In the genomic region with DNA sequence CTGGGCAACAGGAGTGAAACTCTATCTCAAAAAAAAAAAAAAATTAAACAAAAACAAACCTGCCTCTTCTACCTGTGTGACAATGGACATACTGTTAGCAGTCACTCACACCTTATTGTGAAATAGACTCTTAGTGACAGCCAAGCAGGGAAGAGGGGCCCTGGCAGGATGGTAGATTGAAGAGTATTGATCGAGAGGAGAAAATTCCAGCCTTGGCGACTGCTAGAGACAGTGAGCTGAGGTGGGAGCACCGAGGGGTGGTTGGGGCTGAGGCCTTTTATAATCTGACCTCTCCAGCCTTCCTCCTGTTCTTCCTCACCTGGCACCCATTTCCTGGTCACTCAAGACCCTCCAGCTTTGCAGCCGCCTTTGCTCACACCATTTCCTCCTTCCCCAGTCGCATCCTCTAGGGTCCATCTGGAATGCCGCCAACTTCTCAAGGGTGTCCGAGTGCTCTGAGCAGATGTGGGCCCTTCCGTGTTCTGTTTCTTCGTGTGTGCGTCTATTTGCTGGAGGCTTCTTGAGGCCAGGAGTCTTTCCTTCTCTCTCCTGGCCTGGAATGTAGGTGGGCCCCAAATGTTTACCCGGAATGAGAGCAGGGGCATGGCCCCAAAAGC, we compare ENCODE assay signal across 1 cellular context.
TF ChIP-seq lines count a peak whose summit lies in the region.

No MANE protein-coding gene starts in this region.

TF ChIP-seq in HepG2, 621 proteins besides CTCF, POLR2A, EP300 and RAD21 (continued from another document and continues in another):
- TF ChIP-seq, protein P1, sequence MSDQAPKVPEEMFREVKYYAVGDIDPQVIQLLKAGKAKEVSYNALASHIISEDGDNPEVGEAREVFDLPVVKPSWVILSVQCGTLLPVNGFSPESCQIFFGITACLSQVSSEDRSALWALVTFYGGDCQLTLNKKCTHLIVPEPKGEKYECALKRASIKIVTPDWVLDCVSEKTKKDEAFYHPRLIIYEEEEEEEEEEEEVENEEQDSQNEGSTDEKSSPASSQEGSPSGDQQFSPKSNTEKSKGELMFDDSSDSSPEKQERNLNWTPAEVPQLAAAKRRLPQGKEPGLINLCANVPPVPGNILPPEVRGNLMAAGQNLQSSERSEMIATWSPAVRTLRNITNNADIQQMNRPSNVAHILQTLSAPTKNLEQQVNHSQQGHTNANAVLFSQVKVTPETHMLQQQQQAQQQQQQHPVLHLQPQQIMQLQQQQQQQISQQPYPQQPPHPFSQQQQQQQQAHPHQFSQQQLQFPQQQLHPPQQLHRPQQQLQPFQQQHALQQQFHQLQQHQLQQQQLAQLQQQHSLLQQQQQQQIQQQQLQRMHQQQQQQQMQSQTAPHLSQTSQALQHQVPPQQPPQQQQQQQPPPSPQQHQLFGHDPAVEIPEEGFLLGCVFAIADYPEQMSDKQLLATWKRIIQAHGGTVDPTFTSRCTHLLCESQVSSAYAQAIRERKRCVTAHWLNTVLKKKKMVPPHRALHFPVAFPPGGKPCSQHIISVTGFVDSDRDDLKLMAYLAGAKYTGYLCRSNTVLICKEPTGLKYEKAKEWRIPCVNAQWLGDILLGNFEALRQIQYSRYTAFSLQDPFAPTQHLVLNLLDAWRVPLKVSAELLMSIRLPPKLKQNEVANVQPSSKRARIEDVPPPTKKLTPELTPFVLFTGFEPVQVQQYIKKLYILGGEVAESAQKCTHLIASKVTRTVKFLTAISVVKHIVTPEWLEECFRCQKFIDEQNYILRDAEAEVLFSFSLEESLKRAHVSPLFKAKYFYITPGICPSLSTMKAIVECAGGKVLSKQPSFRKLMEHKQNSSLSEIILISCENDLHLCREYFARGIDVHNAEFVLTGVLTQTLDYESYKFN (CRISPR knock-in tag; conservative IDR thresholded peaks at IDR 0.05), result peak; percentile 88
- no peak for TF ChIP-seq RARG (CRISPR knock-in tag; IDR thresholded peaks at IDR 0.05; ENCODE audit: low read depth)
- no peak for TF ChIP-seq CHD2 (IDR thresholded peaks at IDR 0.05; ENCODE audit: low read depth, low read length)
- TF ChIP-seq, protein P2, sequence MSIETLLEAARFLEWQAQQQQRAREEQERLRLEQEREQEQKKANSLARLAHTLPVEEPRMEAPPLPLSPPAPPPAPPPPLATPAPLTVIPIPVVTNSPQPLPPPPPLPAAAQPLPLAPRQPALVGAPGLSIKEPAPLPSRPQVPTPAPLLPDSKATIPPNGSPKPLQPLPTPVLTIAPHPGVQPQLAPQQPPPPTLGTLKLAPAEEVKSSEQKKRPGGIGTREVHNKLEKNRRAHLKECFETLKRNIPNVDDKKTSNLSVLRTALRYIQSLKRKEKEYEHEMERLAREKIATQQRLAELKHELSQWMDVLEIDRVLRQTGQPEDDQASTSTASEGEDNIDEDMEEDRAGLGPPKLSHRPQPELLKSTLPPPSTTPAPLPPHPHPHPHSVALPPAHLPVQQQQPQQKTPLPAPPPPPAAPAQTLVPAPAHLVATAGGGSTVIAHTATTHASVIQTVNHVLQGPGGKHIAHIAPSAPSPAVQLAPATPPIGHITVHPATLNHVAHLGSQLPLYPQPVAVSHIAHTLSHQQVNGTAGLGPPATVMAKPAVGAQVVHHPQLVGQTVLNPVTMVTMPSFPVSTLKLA (IDR thresholded peaks at IDR 0.05), result no peak
- TF ChIP-seq HMG20A (CRISPR knock-in tag; IDR thresholded peaks at IDR 0.05; ENCODE audit: borderline replicate concordance), result no peak
- TF ChIP-seq, protein P3, sequence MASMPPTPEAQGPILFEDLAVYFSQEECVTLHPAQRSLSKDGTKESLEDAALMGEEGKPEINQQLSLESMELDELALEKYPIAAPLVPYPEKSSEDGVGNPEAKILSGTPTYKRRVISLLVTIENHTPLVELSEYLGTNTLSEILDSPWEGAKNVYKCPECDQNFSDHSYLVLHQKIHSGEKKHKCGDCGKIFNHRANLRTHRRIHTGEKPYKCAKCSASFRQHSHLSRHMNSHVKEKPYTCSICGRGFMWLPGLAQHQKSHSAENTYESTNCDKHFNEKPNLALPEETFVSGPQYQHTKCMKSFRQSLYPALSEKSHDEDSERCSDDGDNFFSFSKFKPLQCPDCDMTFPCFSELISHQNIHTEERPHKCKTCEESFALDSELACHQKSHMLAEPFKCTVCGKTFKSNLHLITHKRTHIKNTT (CRISPR knock-in tag; IDR thresholded peaks at IDR 0.05), result no peak
- TF ChIP-seq NKX3-1 (CRISPR knock-in tag; IDR thresholded peaks at IDR 0.05), result no peak
- TF ChIP-seq MLLT10 (CRISPR knock-in tag; IDR thresholded peaks at IDR 0.05), result no peak
- no peak for TF ChIP-seq NFRKB (IDR thresholded peaks at IDR 0.05)
- TF ChIP-seq, protein P4, sequence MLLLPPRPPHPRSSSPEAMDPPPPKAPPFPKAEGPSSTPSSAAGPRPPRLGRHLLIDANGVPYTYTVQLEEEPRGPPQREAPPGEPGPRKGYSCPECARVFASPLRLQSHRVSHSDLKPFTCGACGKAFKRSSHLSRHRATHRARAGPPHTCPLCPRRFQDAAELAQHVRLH (CRISPR knock-in tag; IDR thresholded peaks at IDR 0.05; ENCODE audit: borderline replicate concordance, low read depth), result no peak
- no peak for TF ChIP-seq ZNF335 (CRISPR knock-in tag; IDR thresholded peaks at IDR 0.05)
- TF ChIP-seq, protein P5, sequence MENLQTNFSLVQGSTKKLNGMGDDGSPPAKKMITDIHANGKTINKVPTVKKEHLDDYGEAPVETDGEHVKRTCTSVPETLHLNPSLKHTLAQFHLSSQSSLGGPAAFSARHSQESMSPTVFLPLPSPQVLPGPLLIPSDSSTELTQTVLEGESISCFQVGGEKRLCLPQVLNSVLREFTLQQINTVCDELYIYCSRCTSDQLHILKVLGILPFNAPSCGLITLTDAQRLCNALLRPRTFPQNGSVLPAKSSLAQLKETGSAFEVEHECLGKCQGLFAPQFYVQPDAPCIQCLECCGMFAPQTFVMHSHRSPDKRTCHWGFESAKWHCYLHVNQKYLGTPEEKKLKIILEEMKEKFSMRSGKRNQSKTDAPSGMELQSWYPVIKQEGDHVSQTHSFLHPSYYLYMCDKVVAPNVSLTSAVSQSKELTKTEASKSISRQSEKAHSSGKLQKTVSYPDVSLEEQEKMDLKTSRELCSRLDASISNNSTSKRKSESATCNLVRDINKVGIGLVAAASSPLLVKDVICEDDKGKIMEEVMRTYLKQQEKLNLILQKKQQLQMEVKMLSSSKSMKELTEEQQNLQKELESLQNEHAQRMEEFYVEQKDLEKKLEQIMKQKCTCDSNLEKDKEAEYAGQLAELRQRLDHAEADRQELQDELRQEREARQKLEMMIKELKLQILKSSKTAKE (CRISPR knock-in tag; IDR thresholded peaks at IDR 0.05; ENCODE audit: borderline replicate concordance), result peak; percentile 37; the same call in 1 of the 2 replicates
- no peak for TF ChIP-seq PCBP2 (optimal IDR thresholded peaks at IDR 0.05; ENCODE audit: low read depth, low read length, poor library complexity, severe bottlenecking)
- no peak for TF ChIP-seq ZNF138 (CRISPR knock-in tag; IDR thresholded peaks at IDR 0.05; ENCODE audit: low read depth)
- no peak for TF ChIP-seq ZFP90 (CRISPR knock-in tag; IDR thresholded peaks at IDR 0.05; ENCODE audit: borderline replicate concordance)
- TF ChIP-seq, protein P6, sequence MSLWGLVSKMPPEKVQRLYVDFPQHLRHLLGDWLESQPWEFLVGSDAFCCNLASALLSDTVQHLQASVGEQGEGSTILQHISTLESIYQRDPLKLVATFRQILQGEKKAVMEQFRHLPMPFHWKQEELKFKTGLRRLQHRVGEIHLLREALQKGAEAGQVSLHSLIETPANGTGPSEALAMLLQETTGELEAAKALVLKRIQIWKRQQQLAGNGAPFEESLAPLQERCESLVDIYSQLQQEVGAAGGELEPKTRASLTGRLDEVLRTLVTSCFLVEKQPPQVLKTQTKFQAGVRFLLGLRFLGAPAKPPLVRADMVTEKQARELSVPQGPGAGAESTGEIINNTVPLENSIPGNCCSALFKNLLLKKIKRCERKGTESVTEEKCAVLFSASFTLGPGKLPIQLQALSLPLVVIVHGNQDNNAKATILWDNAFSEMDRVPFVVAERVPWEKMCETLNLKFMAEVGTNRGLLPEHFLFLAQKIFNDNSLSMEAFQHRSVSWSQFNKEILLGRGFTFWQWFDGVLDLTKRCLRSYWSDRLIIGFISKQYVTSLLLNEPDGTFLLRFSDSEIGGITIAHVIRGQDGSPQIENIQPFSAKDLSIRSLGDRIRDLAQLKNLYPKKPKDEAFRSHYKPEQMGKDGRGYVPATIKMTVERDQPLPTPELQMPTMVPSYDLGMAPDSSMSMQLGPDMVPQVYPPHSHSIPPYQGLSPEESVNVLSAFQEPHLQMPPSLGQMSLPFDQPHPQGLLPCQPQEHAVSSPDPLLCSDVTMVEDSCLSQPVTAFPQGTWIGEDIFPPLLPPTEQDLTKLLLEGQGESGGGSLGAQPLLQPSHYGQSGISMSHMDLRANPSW (CRISPR knock-in tag; IDR thresholded peaks at IDR 0.05; ENCODE audit: borderline replicate concordance), result no peak
- TF ChIP-seq ZNF569 (CRISPR knock-in tag; IDR thresholded peaks at IDR 0.05; ENCODE audit: borderline replicate concordance), result no peak
- TF ChIP-seq EZH2 (conservative IDR thresholded peaks at IDR 0.05; ENCODE audit: low read depth, low read length), result no peak
- no peak for TF ChIP-seq ZNF709 (CRISPR knock-in tag; IDR thresholded peaks at IDR 0.05)
- TF ChIP-seq, protein P7, sequence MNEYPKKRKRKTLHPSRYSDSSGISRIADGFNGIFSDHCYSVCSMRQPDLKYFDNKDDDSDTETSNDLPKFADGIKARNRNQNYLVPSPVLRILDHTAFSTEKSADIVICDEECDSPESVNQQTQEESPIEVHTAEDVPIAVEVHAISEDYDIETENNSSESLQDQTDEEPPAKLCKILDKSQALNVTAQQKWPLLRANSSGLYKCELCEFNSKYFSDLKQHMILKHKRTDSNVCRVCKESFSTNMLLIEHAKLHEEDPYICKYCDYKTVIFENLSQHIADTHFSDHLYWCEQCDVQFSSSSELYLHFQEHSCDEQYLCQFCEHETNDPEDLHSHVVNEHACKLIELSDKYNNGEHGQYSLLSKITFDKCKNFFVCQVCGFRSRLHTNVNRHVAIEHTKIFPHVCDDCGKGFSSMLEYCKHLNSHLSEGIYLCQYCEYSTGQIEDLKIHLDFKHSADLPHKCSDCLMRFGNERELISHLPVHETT (CRISPR knock-in tag; conservative IDR thresholded peaks at IDR 0.05), result no peak
- no peak for TF ChIP-seq SPEN (CRISPR knock-in tag; IDR thresholded peaks at IDR 0.05; ENCODE audit: low read depth)
- no peak for TF ChIP-seq ZNF329 (CRISPR knock-in tag; IDR thresholded peaks at IDR 0.05; ENCODE audit: low read depth)
- TF ChIP-seq NFKBIZ (CRISPR knock-in tag; IDR thresholded peaks at IDR 0.05), result no peak
- TF ChIP-seq NFKB2 (CRISPR knock-in tag; IDR thresholded peaks at IDR 0.05; ENCODE audit: borderline replicate concordance), result no peak
- no peak for TF ChIP-seq KLF13 (CRISPR knock-in tag; IDR thresholded peaks at IDR 0.05)
- TF ChIP-seq, protein P8, sequence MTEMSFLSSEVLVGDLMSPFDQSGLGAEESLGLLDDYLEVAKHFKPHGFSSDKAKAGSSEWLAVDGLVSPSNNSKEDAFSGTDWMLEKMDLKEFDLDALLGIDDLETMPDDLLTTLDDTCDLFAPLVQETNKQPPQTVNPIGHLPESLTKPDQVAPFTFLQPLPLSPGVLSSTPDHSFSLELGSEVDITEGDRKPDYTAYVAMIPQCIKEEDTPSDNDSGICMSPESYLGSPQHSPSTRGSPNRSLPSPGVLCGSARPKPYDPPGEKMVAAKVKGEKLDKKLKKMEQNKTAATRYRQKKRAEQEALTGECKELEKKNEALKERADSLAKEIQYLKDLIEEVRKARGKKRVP (CRISPR knock-in tag; IDR thresholded peaks at IDR 0.05), result no peak
- TF ChIP-seq TGIF2 (CRISPR knock-in tag; IDR thresholded peaks at IDR 0.05), result peak; percentile 51; the same call in 1 of the 2 replicates
- no peak for TF ChIP-seq HMGA1 (CRISPR knock-in tag; conservative IDR thresholded peaks at IDR 0.05)
- TF ChIP-seq, protein P9, sequence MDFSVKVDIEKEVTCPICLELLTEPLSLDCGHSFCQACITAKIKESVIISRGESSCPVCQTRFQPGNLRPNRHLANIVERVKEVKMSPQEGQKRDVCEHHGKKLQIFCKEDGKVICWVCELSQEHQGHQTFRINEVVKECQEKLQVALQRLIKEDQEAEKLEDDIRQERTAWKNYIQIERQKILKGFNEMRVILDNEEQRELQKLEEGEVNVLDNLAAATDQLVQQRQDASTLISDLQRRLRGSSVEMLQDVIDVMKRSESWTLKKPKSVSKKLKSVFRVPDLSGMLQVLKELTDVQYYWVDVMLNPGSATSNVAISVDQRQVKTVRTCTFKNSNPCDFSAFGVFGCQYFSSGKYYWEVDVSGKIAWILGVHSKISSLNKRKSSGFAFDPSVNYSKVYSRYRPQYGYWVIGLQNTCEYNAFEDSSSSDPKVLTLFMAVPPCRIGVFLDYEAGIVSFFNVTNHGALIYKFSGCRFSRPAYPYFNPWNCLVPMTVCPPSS (IDR thresholded peaks at IDR 0.05), result no peak
- no peak for TF ChIP-seq NRL (CRISPR knock-in tag; IDR thresholded peaks at IDR 0.05; ENCODE audit: borderline replicate concordance)
- no peak for TF ChIP-seq ATF1 (CRISPR knock-in tag; IDR thresholded peaks at IDR 0.05)
- TF ChIP-seq, protein P10, sequence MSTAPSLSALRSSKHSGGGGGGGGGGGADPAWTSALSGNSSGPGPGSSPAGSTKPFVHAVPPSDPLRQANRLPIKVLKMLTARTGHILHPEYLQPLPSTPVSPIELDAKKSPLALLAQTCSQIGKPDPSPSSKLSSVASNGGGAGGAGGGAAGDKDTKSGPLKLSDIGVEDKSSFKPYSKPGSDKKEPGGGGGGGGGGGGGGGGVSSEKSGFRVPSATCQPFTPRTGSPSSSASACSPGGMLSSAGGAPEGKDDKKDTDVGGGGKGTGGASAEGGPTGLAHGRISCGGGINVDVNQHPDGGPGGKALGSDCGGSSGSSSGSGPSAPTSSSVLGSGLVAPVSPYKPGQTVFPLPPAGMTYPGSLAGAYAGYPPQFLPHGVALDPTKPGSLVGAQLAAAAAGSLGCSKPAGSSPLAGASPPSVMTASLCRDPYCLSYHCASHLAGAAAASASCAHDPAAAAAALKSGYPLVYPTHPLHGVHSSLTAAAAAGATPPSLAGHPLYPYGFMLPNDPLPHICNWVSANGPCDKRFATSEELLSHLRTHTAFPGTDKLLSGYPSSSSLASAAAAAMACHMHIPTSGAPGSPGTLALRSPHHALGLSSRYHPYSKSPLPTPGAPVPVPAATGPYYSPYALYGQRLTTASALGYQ (CRISPR knock-in tag; IDR thresholded peaks at IDR 0.05), result no peak
- no peak for TF ChIP-seq REPIN1 (CRISPR knock-in tag; IDR thresholded peaks at IDR 0.05; ENCODE audit: borderline replicate concordance, low read depth)
- no peak for TF ChIP-seq ZNF468 (CRISPR knock-in tag; IDR thresholded peaks at IDR 0.05)
- no peak for TF ChIP-seq SMAD9 (CRISPR knock-in tag; IDR thresholded peaks at IDR 0.05)
- no peak for TF ChIP-seq RFXANK (CRISPR knock-in tag; IDR thresholded peaks at IDR 0.05)
- no peak for TF ChIP-seq ZNF296 (CRISPR knock-in tag; conservative IDR thresholded peaks at IDR 0.05)
- no peak; the same call in 1 of the 2 replicates for TF ChIP-seq IRF2 (CRISPR knock-in tag; IDR thresholded peaks at IDR 0.05)
- TF ChIP-seq ZFYVE20 (CRISPR knock-in tag; IDR thresholded peaks at IDR 0.05; ENCODE audit: borderline replicate concordance, low read depth), result no peak
- TF ChIP-seq, protein P11, sequence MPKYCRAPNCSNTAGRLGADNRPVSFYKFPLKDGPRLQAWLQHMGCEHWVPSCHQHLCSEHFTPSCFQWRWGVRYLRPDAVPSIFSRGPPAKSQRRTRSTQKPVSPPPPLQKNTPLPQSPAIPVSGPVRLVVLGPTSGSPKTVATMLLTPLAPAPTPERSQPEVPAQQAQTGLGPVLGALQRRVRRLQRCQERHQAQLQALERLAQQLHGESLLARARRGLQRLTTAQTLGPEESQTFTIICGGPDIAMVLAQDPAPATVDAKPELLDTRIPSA (CRISPR knock-in tag; IDR thresholded peaks at IDR 0.05; ENCODE audit: borderline replicate concordance), result no peak
